ENCODE assay signal across 38 cellular contexts in the genomic region with DNA sequence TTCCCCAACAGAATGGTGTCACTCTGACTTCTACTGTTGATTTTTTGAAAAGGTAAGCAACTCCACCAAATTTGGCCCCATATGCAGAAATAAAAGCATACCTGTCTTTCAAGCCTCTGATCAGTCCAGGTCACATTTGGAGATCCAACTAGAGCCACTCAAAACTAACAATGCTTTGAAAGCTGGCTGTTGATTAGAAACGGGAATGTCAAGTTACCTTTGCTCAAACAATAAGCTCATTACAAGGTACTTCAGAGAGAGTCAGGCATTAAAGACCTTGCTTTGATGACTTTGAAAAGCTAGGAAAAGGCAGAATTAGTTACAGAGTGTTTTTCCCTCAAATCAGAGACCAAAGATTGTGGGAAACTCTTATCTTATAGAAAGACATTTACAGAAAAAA. TPM values are rescaled to one million over a fixed set of nuclear protein-coding genes. Genes with fewer than 3 reads are reported as not detected.
"Had no signal": no experiment of that assay in that cellular context is flagged by ENCODE, and none has a peak within 500 bp of the region (broad histone marks: within the 10 kb centered on the region; RNA-seq: fewer than 3 reads in every experiment).

No MANE protein-coding gene starts in this region.

- ATAC-seq: Panc1, Right ventricle myocardium inferior, SK-N-SH treated with all-trans-retinoic acid at 6 μM for 48 hours, T-cell had no signal

- DNase-seq: Kasumi-1, MG63, NCI-H1048, NCI-H1092 treated with DMSO at 0.1 percent for 48 hours, NCI-H1105 treated with DMSO at 0.1 percent for 48 hours, NCI-H1417, NCI-H1436, NCI-H146, NCI-H1694, NCI-H187, NCI-H1930, NCI-H2029 treated with DMSO at 0.1 percent for 48 hours, NCI-H2081 treated with DMSO at 0.1 percent for 48 hours, NCI-H2107, NCI-H2171, NCI-H226, NCI-H446 treated with DMSO at 0.1 percent for 48 hours, NCI-H524, NCI-H526, NCI-H69, NCI-H748 treated with DMSO at 0.1 percent for 48 hours, NCI-H82, PC-9, SHP77, SIG-M5, SJCRH30, T-cell had no signal

- FAIRE-seq: RCC 7860 had no signal

- H3K9me3 ChIP-seq: MG63, SJCRH30 had no signal

- H3K27ac ChIP-seq: PC-9, RWPE1, SJCRH30, SK-N-MC had no signal

- H3K4me1 ChIP-seq: SJCRH30 had no signal

- H3K4me3 ChIP-seq: MG63, PC-9, SJCRH30, SK-N-MC had no signal

- H3K27me3 ChIP-seq: SJCRH30 had no signal

- H3K36me3 ChIP-seq: MG63, SJCRH30 had no signal

RNA-seq across cellular contexts. Expression of gene IHH, which starts 4.8 kb away (rescaled TPM):
- total RNA-seq: M059J; OCI-LY7; PC-9; Right ventricle myocardium inferior; RPMI7951; SJCRH30; SK-MEL-5; T-helper 1 cell treated with Interleukin-12 subunit alpha and Interleukin-12 subunit beta and Interleukin-4 antibody, amounts not matched to agents 30 ng/mL and 1 ng/mL, for 36 hours had no signal

RNA-seq across cellular contexts. Expression of gene CFAP65, which starts 24.2 kb away (rescaled TPM):
- total RNA-seq: M059J; OCI-LY7; PC-9; Right ventricle myocardium inferior; SJCRH30; T-helper 1 cell treated with Interleukin-12 subunit alpha and Interleukin-12 subunit beta and Interleukin-4 antibody, amounts not matched to agents 30 ng/mL and 1 ng/mL, for 36 hours had no signal
